ENCODE assay signal across 8 cellular contexts in genomic region chrX:49002091-49002935, GRCh38. TPM values are rescaled to one million over a fixed set of nuclear protein-coding genes. Genes with fewer than 3 reads are reported as not detected.
DNase-seq lines count a peak whose midpoint lies in the region; ATAC-seq and TF ChIP-seq lines count a peak whose summit lies in the region.

GRIPAP1 (minus strand) TSS chrX:49002264; CDS start chrX:49002229, 35 bp downstream.

- H3K27ac ChIP-seq in CD4-positive, CD25-positive, alpha-beta regulatory T cell (ENCODE audit: insufficient read depth, low read length, poor library complexity, severe bottlenecking), result peak within 1 kb of the TSS; percentile 90
- peak within 1 kb of the TSS; percentile 98 for H3K27ac ChIP-seq in HL-60 (replicated peaks)

- no peak for TF ChIP-seq CTCF in HL-60 (IDR thresholded peaks at IDR 0.05; ENCODE audit: insufficient read depth, low read length)

- H3K4me1 Mint-ChIP-seq in CD4-positive, CD25-positive, alpha-beta regulatory T cell, result peaks cover 11 to 37% (median 14%) of the 10 kb centered on the region in 4 donors

- peaks cover 12% of the 10 kb centered on the region for H3K36me3 ChIP-seq in CD4-positive, CD25-positive, alpha-beta regulatory T cell (ENCODE audit: control insufficient read depth, insufficient read depth, low read length)

- peak; percentile 74 to 93 (median 86) for DNase-seq in CD4-positive, CD25-positive, alpha-beta regulatory T cell
- peak; percentile 66 to 78 for DNase-seq in HL-60 (ENCODE audit: low read depth in 1 of 2, low spot score in 1 of 2)
- peak; percentile 17 for DNase-seq in NK-92 (lab: John Stamatoyannopoulos, UW; ENCODE audit: unreplicated experiment)
- DNase-seq in activated CD8-positive, alpha-beta memory T cell treated with anti-CD3 and anti-CD28 coated beads for 1 hour (ENCODE audit: extremely low read depth in 1 of 2, low read depth in 1 of 2), result peak; percentile 45 to 57
- DNase-seq in effector CD8-positive, alpha-beta T cell (lab: John Stamatoyannopoulos, UW), result peak; percentile 74
- peak; percentile 90 to 94 for DNase-seq in lung microvascular endothelial cell (ENCODE audit: low read depth in 2 of 2)
- DNase-seq in stimulated activated CD4-positive, alpha-beta T cell treated with anti-CD3 and anti-CD28 coated beads, TNF-alpha, amount 100 ng/mL, for 48 hours (ENCODE audit: low read depth in 3 of 3), result peak; percentile 40 to 61 (median 44)

- H3K9me3 ChIP-seq in CD4-positive, CD25-positive, alpha-beta regulatory T cell (ENCODE audit: control insufficient read depth in 2 of 2, low read length in 2 of 2), result no peaks in the 10 kb centered on the region

- H3K4me3 ChIP-seq in CD4-positive, CD25-positive, alpha-beta regulatory T cell (ENCODE audit: low read depth, low read length), result peak within 1 kb of the TSS; percentile 89
- H3K4me3 ChIP-seq in HL-60 (replicated peaks; ENCODE audit: insufficient read depth, low read length), result peak within 1 kb of the TSS; percentile 69

- H3K9me3 Mint-ChIP-seq in CD4-positive, CD25-positive, alpha-beta regulatory T cell, result peaks cover 0 to 6% (median 0%) of the 10 kb centered on the region in 7 donors

- no peaks in the 10 kb centered on the region for H3K27me3 ChIP-seq in CD4-positive, CD25-positive, alpha-beta regulatory T cell (ENCODE audit: control insufficient read depth, insufficient read depth, low read length)
- no peaks in the 10 kb centered on the region for H3K27me3 ChIP-seq in HL-60 (ENCODE audit: insufficient read depth, poor library complexity, severe bottlenecking)

- peak within 1 kb of the TSS; percentile 98 to 100 (median 98) for H3K4me3 Mint-ChIP-seq in CD4-positive, CD25-positive, alpha-beta regulatory T cell

- peaks cover 4% of the 10 kb centered on the region for H3K36me3 Mint-ChIP-seq in CD4-positive, CD25-positive, alpha-beta regulatory T cell

- peak within 1 kb of the TSS; percentile 89 to 99 (median 98) for H3K27ac Mint-ChIP-seq in CD4-positive, CD25-positive, alpha-beta regulatory T cell

- ATAC-seq in CD4-positive, CD25-positive, alpha-beta regulatory T cell (ENCODE audit: low read depth in 2 of 2), result peak; percentile 78 to 83
- peak; percentile 69 for ATAC-seq in GM19438 (IDR thresholded peaks at IDR 0.05; ENCODE audit: low read depth, unreplicated experiment)

- peaks cover 4% of the 10 kb centered on the region for H3K27me3 Mint-ChIP-seq in CD4-positive, CD25-positive, alpha-beta regulatory T cell

- peaks cover 17% of the 10 kb centered on the region for H3K4me1 ChIP-seq in CD4-positive, CD25-positive, alpha-beta regulatory T cell (ENCODE audit: control insufficient read depth, insufficient read depth, low read length, poor library complexity, severe bottlenecking)

RNA-seq across cellular contexts. Expression of gene GRIPAP1, which starts in this region (rescaled TPM):
- total RNA-seq in CD4-positive, CD25-positive, alpha-beta regulatory T cell, result 126 TPM
- 10 to 100 TPM in 1 of 4 donors, 1 to 10 TPM in 3; 8.3 to 10.6 (median 9.2) TPM for polyA plus RNA-seq in CD4-positive, CD25-positive, alpha-beta regulatory T cell
- 12.4 and 19.6 TPM in 2 replicates for total RNA-seq in lung microvascular endothelial cell

Comparison
In these comparisons a context has a peak if more than half of its experiments do, and no peak if none do; other contexts are left out.
1. Peak in every context shown above with its lines: DNase-seq, ATAC-seq, H3K4me3 ChIP-seq and H3K27ac ChIP-seq.
2. DNase-seq: peak in every context shown above with its lines; median percentile 92 in lung microvascular endothelial cell; 86 in CD4-positive, CD25-positive, alpha-beta regulatory T cell; 74 in effector CD8-positive, alpha-beta T cell; 72 in HL-60; 51 in activated CD8-positive, alpha-beta memory T cell treated with anti-CD3 and anti-CD28 coated beads for 1 hour; 44 in stimulated activated CD4-positive, alpha-beta T cell treated with anti-CD3 and anti-CD28 coated beads, TNF-alpha, amount 100 ng/mL, for 48 hours; 17 in NK-92.